In the genomic region with DNA sequence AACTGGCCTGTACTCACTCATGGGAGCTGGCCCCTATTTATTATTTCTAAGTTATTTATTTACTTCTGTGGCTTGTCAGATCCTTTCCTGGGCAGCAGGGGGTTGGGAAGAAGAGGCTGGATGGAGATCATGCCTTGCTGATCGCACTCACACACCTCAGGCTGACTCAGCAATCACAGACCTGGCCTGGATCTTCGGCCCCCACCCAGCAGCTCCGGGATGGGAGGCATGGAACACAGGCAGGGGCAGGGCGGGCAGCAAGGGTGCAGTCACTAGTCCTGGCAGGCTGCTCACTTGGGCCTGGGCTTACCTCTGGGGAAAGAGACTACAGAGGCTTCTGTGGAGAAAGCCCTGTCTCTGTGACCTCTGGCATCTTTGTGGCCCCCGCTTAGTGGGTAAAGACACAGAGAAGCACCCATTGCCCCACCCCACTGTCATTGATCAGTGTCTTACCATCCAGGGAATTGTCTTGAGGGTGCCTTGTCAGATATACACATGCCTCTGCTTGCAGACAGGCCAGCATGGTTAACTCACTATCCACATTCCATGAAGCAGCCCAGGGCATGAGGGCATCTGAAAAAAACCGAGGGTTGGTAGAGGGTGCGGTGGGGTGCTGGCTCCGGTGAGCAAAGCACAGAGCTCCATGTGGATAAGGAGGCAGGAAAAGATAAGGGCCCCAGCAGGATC, we compare ENCODE assay signal across 13 cellular contexts. TPM values are rescaled to one million over a fixed set of nuclear protein-coding genes. Genes with fewer than 3 reads are reported as not detected.
DNase-seq lines count a peak whose midpoint lies in the region; ATAC-seq and TF ChIP-seq lines count a peak whose summit lies in the region.
"Had no signal": no experiment of that assay in that cellular context is flagged by ENCODE, and none has a peak within 500 bp of the region (broad histone marks: within the 10 kb centered on the region; RNA-seq: fewer than 3 reads in every experiment).

No MANE protein-coding gene starts in this region.

- H3K9me3 Mint-ChIP-seq in central memory CD8-positive, alpha-beta T cell = no peaks in the 10 kb centered on the region
- H3K9me3 Mint-ChIP-seq: activated CD8-positive, alpha-beta T cell treated with anti-CD3 and anti-CD28 coated beads for 36 hours; activated naive CD8-positive, alpha-beta T cell treated with anti-CD3 and anti-CD28 coated beads, Interleukin-2, amount 50 U/mL, for 24 hours; CD4-positive, CD25-positive, alpha-beta regulatory T cell; stimulated activated naive CD8-positive, alpha-beta T cell treated with anti-CD3 and anti-CD28 coated beads, Interleukin-15, Interleukin-2, amounts not matched to agents 100 ng/mL and 50 ng/mL, for 24 hours had no signal

- peak overlapping the region; percentile 45 for H3K9ac ChIP-seq in mammary epithelial cell (ENCODE audit: insufficient read depth, low read length)

- H3K36me3 ChIP-seq in mammary epithelial cell (ENCODE audit: insufficient read depth, low read length) = no peaks in the 10 kb centered on the region
- H3K36me3 ChIP-seq in breast epithelium = no peaks in the 10 kb centered on the region
- H3K36me3 ChIP-seq in sigmoid colon = no peaks in the 10 kb centered on the region

- peak; percentile 62 for DNase-seq in mammary epithelial cell
- no peak for DNase-seq in breast epithelium (ENCODE audit: low spot score in 2 of 2)
- DNase-seq in central memory CD8-positive, alpha-beta T cell (ENCODE audit: low spot score in 2 of 2) = no peak
- peak; percentile 95 for DNase-seq in kidney tubule cell (ENCODE audit: low spot score)
- peak; percentile 47 for DNase-seq in sigmoid colon
- no peak for DNase-seq in activated gamma-delta T cell treated with Interleukin-2 at 50 U/mL for 16 hours
- no peak for DNase-seq in NCI-H345 treated with DMSO at 0.1 percent for 48 hours (lab: John Stamatoyannopoulos, UW; ENCODE audit: unreplicated experiment)
- DNase-seq in stimulated activated CD8-positive, alpha-beta memory T cell treated with anti-CD3 and anti-CD28 coated beads, Interleukin-4, amount 100 ng/mL, for 48 hours = no peak
- DNase-seq: activated CD8-positive, alpha-beta T cell treated with anti-CD3 and anti-CD28 coated beads for 36 hours; activated naive CD8-positive, alpha-beta T cell treated with anti-CD3 and anti-CD28 coated beads, Interleukin-2, amount 50 U/mL, for 24 hours; CD4-positive, CD25-positive, alpha-beta regulatory T cell; T-helper 1 cell had no signal

- no TSS peak for BruUV-seq in mammary epithelial cell (replicated peaks; lab: Mats Ljungman, UMichigan)

- no peaks in the 10 kb centered on the region for H3K27me3 ChIP-seq in mammary epithelial cell (ENCODE audit: insufficient read depth, low read length)
- no peaks in the 10 kb centered on the region for H3K27me3 ChIP-seq in breast epithelium
- H3K27me3 ChIP-seq in sigmoid colon = peaks cover 0 to 17% (median 0%) of the 10 kb centered on the region in 3 donors

- in situ Hi-C loops in mammary epithelial cell (cut with MboI; ENCODE audit: low sequenced_read_pairs in 2 of 2) = loop anchor here in 1 of 2 donors (10.0 to 25.0 kb wide), 3 partner anchors 107 to 400 kb away; a partner anchor contains a TSS

- peaks cover 6% of the 10 kb centered on the region for H3K4me1 Mint-ChIP-seq in central memory CD8-positive, alpha-beta T cell

- no peaks in the 10 kb centered on the region for H4K20me1 ChIP-seq in mammary epithelial cell (ENCODE audit: insufficient read depth, low read length)

- TF ChIP-seq POLR2A in breast epithelium (IDR thresholded peaks at IDR 0.05) (no peak), sigmoid colon (IDR thresholded peaks at IDR 0.05) (no peak)

- intact Hi-C loops in mammary epithelial cell (cut with micrococcal nuclease) (loop anchor here (1.0 to 10.0 kb wide), 4 partner anchors 9 to 703 kb away; a partner anchor contains a TSS), breast epithelium (cut with DNase I; ENCODE audit: low total_unique reads) (loop anchor here (10.0 kb wide), 1 partner anchor 173 kb away; no protein-coding TSS in a partner anchor), sigmoid colon (cut with DNase I) (no loop called here)

- peak overlapping the region; percentile 43 to 70 (median 69) for H3K4me3 ChIP-seq in mammary epithelial cell (replicated peaks in 1 of 3; ENCODE audit: insufficient read depth in 1 of 3, low read depth in 2 of 3, low read length in 3 of 3)
- no peak overlapping the region for H3K4me3 ChIP-seq in breast epithelium
- H3K4me3 ChIP-seq in sigmoid colon = no peak overlapping the region

- peaks cover 25% of the 10 kb centered on the region for H3K27me3 Mint-ChIP-seq in central memory CD8-positive, alpha-beta T cell

- peaks cover 58% of the 10 kb centered on the region for H3K79me2 ChIP-seq in mammary epithelial cell (ENCODE audit: insufficient read depth, low read length)

- no peak for TF ChIP-seq EP300 in sigmoid colon (IDR thresholded peaks at IDR 0.05)

- H3K27ac Mint-ChIP-seq in central memory CD8-positive, alpha-beta T cell (ENCODE audit: low read depth) = peak overlapping the region; percentile 35
- H3K27ac Mint-ChIP-seq: activated CD8-positive, alpha-beta T cell treated with anti-CD3 and anti-CD28 coated beads for 36 hours; activated naive CD8-positive, alpha-beta T cell treated with anti-CD3 and anti-CD28 coated beads, Interleukin-2, amount 50 U/mL, for 24 hours; CD4-positive, CD25-positive, alpha-beta regulatory T cell; stimulated activated naive CD8-positive, alpha-beta T cell treated with anti-CD3 and anti-CD28 coated beads, Interleukin-15, Interleukin-2, amounts not matched to agents 100 ng/mL and 50 ng/mL, for 24 hours had no signal

- no peak overlapping the region for H2AFZ ChIP-seq in mammary epithelial cell (ENCODE audit: low read depth, low read length)

- TF ChIP-seq CTCF in mammary epithelial cell (conservative IDR thresholded peaks at IDR 0.05 in 1 of 2, IDR thresholded peaks at IDR 0.05 in 1 of 2; ENCODE audit: extremely low read depth in 1 of 2, insufficient read depth in 1 of 2, low read depth in 1 of 2, low read length in 2 of 2) = peak in 1 of 2 donors; percentile 0
- no peak for TF ChIP-seq CTCF in breast epithelium (IDR thresholded peaks at IDR 0.05)
- TF ChIP-seq CTCF in sigmoid colon (IDR thresholded peaks at IDR 0.05) = no peak

- H3K4me1 ChIP-seq in mammary epithelial cell (ENCODE audit: insufficient read depth, low read length) (peaks cover 44% of the 10 kb centered on the region), breast epithelium (no peaks in the 10 kb centered on the region), sigmoid colon (peaks cover 0 to 41% (median 36%) of the 10 kb centered on the region in 4 donors)

- peaks cover 2% of the 10 kb centered on the region for H3K36me3 Mint-ChIP-seq in central memory CD8-positive, alpha-beta T cell (ENCODE audit: insufficient read depth)

- peak overlapping the region; percentile 99 for H3K4me2 ChIP-seq in mammary epithelial cell (ENCODE audit: insufficient read depth, low read depth, low read length)

- no peaks in the 10 kb centered on the region for H3K9me3 ChIP-seq in mammary epithelial cell (replicated peaks; ENCODE audit: insufficient read depth, low read length)
- no peaks in the 10 kb centered on the region for H3K9me3 ChIP-seq in breast epithelium
- no peaks in the 10 kb centered on the region for H3K9me3 ChIP-seq in sigmoid colon

- no peak for ATAC-seq in central memory CD8-positive, alpha-beta T cell (replicated peaks; ENCODE audit: extremely low read depth, poor library complexity, severe bottlenecking)

- CTCF ChIA-PET in mammary epithelial cell (lab: Charles Lee; ENCODE audit: low non-redundant PET) = interaction anchor here (0.6 kb wide), 2 partner anchors 25 to 171 kb away, joined by 3 to 4 read pairs; no protein-coding TSS in a partner anchor

- no peak overlapping the region for H3K4me3 Mint-ChIP-seq in central memory CD8-positive, alpha-beta T cell
- H3K4me3 Mint-ChIP-seq: activated naive CD8-positive, alpha-beta T cell treated with anti-CD3 and anti-CD28 coated beads, Interleukin-2, amount 50 U/mL, for 24 hours; stimulated activated naive CD8-positive, alpha-beta T cell treated with anti-CD3 and anti-CD28 coated beads, Interleukin-15, Interleukin-2, amounts not matched to agents 100 ng/mL and 50 ng/mL, for 24 hours had no signal

- H3K27ac ChIP-seq in mammary epithelial cell (ENCODE audit: insufficient read depth, low read depth, low read length) = peak overlapping the region; percentile 46
- H3K27ac ChIP-seq in breast epithelium = no peak overlapping the region
- H3K27ac ChIP-seq in sigmoid colon = no peak overlapping the region

- dilution Hi-C loops in mammary epithelial cell (cut with HindIII; ENCODE audit: low sequenced_read_pairs) = loop anchor here (5.0 to 25.0 kb wide), 2 partner anchors 170 to 400 kb away; a partner anchor contains a TSS

- WGBS in mammary epithelial cell (ENCODE audit: low coverage, missing lambda C conversion rate) = 24% methylated on average over 7 of the region's 8 CpGs
- 79 to 93% methylated on average over 8 of the region's 8 CpGs for WGBS in sigmoid colon, 2 donors

RNA-seq across cellular contexts. Expression of a gene that starts 3.7 kb away (rescaled TPM):
- total RNA-seq in mammary epithelial cell (100 to 1,000 TPM in 1 of 2 donors, 10 to 100 TPM in 1; 22.8 to 105 TPM), breast epithelium (1 to 10 TPM in 2 of 3 donors, not detected in 1; 1.8 to 2.3 TPM), sigmoid colon (1 to 10 TPM in 1 of 4 donors, under 1 TPM in 1, not detected in 2; 0.99 to 1.8 TPM)
- polyA plus RNA-seq in mammary epithelial cell (47.1 TPM), sigmoid colon (1 to 10 TPM; 2.4 to 8.1 (median 4.9) TPM)
- polyA minus RNA-seq in mammary epithelial cell = 21.8 TPM
- polyA plus RNA-seq: CD4-positive, CD25-positive, alpha-beta regulatory T cell had no signal

RNA-seq across cellular contexts. Expression of a gene that starts 9.4 kb away (rescaled TPM):
- total RNA-seq in mammary epithelial cell = 10 to 100 TPM; 35.5 to 53.0 TPM
- 38.6 TPM for polyA plus RNA-seq in mammary epithelial cell
- polyA minus RNA-seq in mammary epithelial cell = 64.5 TPM
- total RNA-seq in breast epithelium = 10 to 100 TPM; 18.4 to 23.0 (median 20.5) TPM
- total RNA-seq in sigmoid colon = 10 to 100 TPM; 16.1 to 27.1 (median 22.3) TPM
- polyA plus RNA-seq in sigmoid colon = 10 to 100 TPM in 2 of 3 donors, 1 to 10 TPM in 1; 9.6 to 15.5 (median 10.4) TPM

RNA-seq across cellular contexts. Expression of a gene that starts 32.5 kb away (rescaled TPM):
- total RNA-seq in mammary epithelial cell (10 to 100 TPM; 28.4 to 31.7 TPM), breast epithelium (10 to 100 TPM; 16.2 to 22.0 (median 18.3) TPM), sigmoid colon (10 to 100 TPM; 10.7 to 37.2 (median 12.8) TPM)
- polyA plus RNA-seq in mammary epithelial cell (34.8 TPM), sigmoid colon (10 to 100 TPM; 10.8 to 31.3 (median 11.3) TPM)
- 34.2 TPM for polyA minus RNA-seq in mammary epithelial cell

RNA-seq across cellular contexts. Expression of a gene that starts 37.4 kb away (rescaled TPM):
- total RNA-seq in mammary epithelial cell (100 to 1,000 TPM in 1 of 2 donors, 10 to 100 TPM in 1; 84.4 to 127 TPM), breast epithelium (100 to 1,000 TPM; 131 to 156 (median 155) TPM), sigmoid colon (100 to 1,000 TPM in 3 of 4 donors, 10 to 100 TPM in 1; 67.9 to 152 (median 128) TPM)
- polyA plus RNA-seq in mammary epithelial cell (199 TPM), sigmoid colon (100 to 1,000 TPM; 108 to 286 (median 129) TPM)
- polyA minus RNA-seq in mammary epithelial cell = 104 TPM

RNA-seq across cellular contexts. Expression of a gene that starts 41.7 kb away (rescaled TPM):
- total RNA-seq in mammary epithelial cell (100 to 1,000 TPM in 1 of 2 donors, 10 to 100 TPM in 1; 88.2 to 103 TPM), breast epithelium (10 to 100 TPM; 19.8 to 49.9 (median 37.0) TPM), sigmoid colon (10 to 100 TPM; 30.1 to 55.9 (median 51.1) TPM)
- polyA plus RNA-seq in mammary epithelial cell (71.7 TPM), sigmoid colon (10 to 100 TPM; 14.8 to 32.0 (median 26.4) TPM)
- polyA minus RNA-seq in mammary epithelial cell = 102 TPM

Comparison
In these comparisons a context has a peak if more than half of its experiments do, and no peak if none do; other contexts are left out.
1. DNase-seq: peak in mammary epithelial cell (single experiment), kidney tubule cell (single experiment) and sigmoid colon (single experiment); none in breast epithelium (0 of 2), central memory CD8-positive, alpha-beta T cell (0 of 2), activated gamma-delta T cell treated with Interleukin-2 at 50 U/mL for 16 hours (single experiment), NCI-H345 treated with DMSO at 0.1 percent for 48 hours (single experiment) and stimulated activated CD8-positive, alpha-beta memory T cell treated with anti-CD3 and anti-CD28 coated beads, Interleukin-4, amount 100 ng/mL, for 48 hours (single experiment).
2. H3K4me3 ChIP-seq: peak in mammary epithelial cell (3 of 3); none in breast epithelium (0 of 3) and sigmoid colon (0 of 4).
3. RNA of a gene that starts 3.7 kb away (total RNA-seq): 22.8 to 105 TPM in mammary epithelial cell; 1.8 to 2.3 TPM in breast epithelium and 0.99 to 1.8 TPM in sigmoid colon; every median in the first group is over 4 times any median in the second.